In the genomic region with DNA sequence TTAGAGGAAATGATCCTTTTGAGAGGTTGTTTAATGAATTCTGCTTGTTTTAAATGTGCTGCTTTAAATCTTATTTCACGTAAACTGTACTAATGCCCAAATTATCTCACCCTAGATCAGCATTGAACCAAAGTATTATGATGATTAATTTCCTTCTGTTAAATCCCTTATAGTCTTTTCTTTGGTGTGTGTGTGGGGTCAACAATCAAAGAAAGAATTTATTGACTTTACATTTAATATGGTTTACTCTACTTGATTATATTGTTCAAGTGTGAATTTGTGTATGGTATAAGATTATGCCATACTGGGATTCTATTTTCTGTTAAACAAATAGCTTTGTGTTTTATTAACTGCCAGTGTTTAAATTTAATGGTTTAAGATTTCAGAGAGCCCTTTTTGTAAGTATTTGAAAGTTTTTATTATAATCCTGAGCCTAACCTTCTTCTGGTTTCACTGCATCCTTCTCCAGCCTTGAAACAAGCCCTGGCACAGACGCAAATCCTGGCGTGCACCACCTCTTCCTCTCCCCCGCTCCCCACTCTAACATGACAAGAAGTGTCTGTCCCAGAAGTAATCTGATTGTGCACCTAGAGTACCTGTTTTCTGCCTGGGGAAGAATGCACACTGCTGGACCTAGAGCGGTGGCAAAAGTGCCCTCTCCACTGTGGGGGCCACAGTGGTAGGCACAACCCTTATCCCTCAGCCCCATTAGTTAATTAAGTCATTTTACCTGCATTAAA, we compare ENCODE assay signal across 2 cellular contexts.
TF ChIP-seq lines count a peak whose summit lies in the region.

No MANE protein-coding gene starts in this region.

TF ChIP-seq in GM23338, 12 proteins besides CTCF, POLR2A, EP300 and RAD21:
- TF ChIP-seq, protein P1, sequence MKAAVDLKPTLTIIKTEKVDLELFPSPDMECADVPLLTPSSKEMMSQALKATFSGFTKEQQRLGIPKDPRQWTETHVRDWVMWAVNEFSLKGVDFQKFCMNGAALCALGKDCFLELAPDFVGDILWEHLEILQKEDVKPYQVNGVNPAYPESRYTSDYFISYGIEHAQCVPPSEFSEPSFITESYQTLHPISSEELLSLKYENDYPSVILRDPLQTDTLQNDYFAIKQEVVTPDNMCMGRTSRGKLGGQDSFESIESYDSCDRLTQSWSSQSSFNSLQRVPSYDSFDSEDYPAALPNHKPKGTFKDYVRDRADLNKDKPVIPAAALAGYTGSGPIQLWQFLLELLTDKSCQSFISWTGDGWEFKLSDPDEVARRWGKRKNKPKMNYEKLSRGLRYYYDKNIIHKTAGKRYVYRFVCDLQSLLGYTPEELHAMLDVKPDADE (IDR thresholded peaks at IDR 0.05) = no peak

TF ChIP-seq in WTC11, 78 proteins besides CTCF, POLR2A, EP300 and RAD21 (continued from another document):
- TF ChIP-seq, protein P2, sequence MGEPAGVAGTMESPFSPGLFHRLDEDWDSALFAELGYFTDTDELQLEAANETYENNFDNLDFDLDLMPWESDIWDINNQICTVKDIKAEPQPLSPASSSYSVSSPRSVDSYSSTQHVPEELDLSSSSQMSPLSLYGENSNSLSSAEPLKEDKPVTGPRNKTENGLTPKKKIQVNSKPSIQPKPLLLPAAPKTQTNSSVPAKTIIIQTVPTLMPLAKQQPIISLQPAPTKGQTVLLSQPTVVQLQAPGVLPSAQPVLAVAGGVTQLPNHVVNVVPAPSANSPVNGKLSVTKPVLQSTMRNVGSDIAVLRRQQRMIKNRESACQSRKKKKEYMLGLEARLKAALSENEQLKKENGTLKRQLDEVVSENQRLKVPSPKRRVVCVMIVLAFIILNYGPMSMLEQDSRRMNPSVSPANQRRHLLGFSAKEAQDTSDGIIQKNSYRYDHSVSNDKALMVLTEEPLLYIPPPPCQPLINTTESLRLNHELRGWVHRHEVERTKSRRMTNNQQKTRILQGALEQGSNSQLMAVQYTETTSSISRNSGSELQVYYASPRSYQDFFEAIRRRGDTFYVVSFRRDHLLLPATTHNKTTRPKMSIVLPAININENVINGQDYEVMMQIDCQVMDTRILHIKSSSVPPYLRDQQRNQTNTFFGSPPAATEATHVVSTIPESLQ (CRISPR knock-in tag; IDR thresholded peaks at IDR 0.05) = no peak
- TF ChIP-seq, protein P3, sequence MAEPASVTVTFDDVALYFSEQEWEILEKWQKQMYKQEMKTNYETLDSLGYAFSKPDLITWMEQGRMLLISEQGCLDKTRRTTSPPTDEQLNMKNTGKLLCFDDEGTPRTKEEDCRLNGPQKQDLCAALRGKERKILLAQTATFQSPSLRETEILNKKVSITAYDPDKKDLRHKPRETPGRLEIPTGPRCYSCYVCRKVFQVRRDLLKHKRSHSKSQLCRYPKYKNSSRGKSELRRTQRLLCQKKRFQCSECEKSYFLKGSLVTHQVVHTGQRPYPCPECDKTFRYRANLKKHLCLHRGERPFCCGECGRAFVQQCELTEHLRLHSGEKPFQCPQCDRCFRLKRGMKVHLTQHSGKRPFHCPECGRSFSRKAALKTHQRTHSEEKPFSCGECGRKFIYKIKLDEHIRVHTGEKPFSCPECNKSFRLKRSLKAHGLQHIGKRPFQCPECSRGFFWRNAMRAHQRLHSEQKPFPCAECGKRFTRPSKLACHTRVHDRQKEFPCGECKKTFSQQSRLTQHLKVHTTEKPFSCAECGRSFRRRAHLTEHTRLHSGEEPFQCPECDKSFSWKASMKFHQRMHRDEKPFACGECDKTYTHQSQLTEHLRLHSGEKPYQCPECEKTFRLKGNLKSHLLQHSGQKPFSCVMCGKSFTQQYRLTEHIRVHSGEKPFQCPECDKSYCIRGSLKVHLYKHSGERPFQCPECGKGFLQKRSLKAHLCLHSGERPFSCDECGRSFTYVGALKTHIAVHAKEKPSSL (CRISPR knock-in tag; conservative IDR thresholded peaks at IDR 0.05) = no peak
- no peak for TF ChIP-seq CREM (CRISPR knock-in tag; IDR thresholded peaks at IDR 0.05)
- no peak for TF ChIP-seq NFE2L1 (CRISPR knock-in tag; IDR thresholded peaks at IDR 0.05)
- TF ChIP-seq FOXK1 (CRISPR knock-in tag; IDR thresholded peaks at IDR 0.05) = no peak
- no peak for TF ChIP-seq ESRRA (CRISPR knock-in tag; IDR thresholded peaks at IDR 0.05; ENCODE audit: borderline replicate concordance)
- TF ChIP-seq, protein P4, sequence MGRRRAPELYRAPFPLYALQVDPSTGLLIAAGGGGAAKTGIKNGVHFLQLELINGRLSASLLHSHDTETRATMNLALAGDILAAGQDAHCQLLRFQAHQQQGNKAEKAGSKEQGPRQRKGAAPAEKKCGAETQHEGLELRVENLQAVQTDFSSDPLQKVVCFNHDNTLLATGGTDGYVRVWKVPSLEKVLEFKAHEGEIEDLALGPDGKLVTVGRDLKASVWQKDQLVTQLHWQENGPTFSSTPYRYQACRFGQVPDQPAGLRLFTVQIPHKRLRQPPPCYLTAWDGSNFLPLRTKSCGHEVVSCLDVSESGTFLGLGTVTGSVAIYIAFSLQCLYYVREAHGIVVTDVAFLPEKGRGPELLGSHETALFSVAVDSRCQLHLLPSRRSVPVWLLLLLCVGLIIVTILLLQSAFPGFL (CRISPR knock-in tag; IDR thresholded peaks at IDR 0.05; ENCODE audit: borderline replicate concordance) = no peak
- TF ChIP-seq, protein P5, sequence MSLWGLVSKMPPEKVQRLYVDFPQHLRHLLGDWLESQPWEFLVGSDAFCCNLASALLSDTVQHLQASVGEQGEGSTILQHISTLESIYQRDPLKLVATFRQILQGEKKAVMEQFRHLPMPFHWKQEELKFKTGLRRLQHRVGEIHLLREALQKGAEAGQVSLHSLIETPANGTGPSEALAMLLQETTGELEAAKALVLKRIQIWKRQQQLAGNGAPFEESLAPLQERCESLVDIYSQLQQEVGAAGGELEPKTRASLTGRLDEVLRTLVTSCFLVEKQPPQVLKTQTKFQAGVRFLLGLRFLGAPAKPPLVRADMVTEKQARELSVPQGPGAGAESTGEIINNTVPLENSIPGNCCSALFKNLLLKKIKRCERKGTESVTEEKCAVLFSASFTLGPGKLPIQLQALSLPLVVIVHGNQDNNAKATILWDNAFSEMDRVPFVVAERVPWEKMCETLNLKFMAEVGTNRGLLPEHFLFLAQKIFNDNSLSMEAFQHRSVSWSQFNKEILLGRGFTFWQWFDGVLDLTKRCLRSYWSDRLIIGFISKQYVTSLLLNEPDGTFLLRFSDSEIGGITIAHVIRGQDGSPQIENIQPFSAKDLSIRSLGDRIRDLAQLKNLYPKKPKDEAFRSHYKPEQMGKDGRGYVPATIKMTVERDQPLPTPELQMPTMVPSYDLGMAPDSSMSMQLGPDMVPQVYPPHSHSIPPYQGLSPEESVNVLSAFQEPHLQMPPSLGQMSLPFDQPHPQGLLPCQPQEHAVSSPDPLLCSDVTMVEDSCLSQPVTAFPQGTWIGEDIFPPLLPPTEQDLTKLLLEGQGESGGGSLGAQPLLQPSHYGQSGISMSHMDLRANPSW (CRISPR knock-in tag; conservative IDR thresholded peaks at IDR 0.05; ENCODE audit: low read depth) = no peak
- no peak for TF ChIP-seq NR2C2 (CRISPR knock-in tag; IDR thresholded peaks at IDR 0.05)
- TF ChIP-seq TCF7 (CRISPR knock-in tag; IDR thresholded peaks at IDR 0.05; ENCODE audit: low read depth) = no peak
- TF ChIP-seq SMAD4 (CRISPR knock-in tag; IDR thresholded peaks at IDR 0.05) = no peak
- no peak for TF ChIP-seq ZNF671 (CRISPR knock-in tag; IDR thresholded peaks at IDR 0.05)
- no peak for TF ChIP-seq CREB1 (CRISPR knock-in tag; IDR thresholded peaks at IDR 0.05)
- TF ChIP-seq, protein P6, sequence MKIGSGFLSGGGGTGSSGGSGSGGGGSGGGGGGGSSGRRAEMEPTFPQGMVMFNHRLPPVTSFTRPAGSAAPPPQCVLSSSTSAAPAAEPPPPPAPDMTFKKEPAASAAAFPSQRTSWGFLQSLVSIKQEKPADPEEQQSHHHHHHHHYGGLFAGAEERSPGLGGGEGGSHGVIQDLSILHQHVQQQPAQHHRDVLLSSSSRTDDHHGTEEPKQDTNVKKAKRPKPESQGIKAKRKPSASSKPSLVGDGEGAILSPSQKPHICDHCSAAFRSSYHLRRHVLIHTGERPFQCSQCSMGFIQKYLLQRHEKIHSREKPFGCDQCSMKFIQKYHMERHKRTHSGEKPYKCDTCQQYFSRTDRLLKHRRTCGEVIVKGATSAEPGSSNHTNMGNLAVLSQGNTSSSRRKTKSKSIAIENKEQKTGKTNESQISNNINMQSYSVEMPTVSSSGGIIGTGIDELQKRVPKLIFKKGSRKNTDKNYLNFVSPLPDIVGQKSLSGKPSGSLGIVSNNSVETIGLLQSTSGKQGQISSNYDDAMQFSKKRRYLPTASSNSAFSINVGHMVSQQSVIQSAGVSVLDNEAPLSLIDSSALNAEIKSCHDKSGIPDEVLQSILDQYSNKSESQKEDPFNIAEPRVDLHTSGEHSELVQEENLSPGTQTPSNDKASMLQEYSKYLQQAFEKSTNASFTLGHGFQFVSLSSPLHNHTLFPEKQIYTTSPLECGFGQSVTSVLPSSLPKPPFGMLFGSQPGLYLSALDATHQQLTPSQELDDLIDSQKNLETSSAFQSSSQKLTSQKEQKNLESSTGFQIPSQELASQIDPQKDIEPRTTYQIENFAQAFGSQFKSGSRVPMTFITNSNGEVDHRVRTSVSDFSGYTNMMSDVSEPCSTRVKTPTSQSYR (CRISPR knock-in tag; IDR thresholded peaks at IDR 0.05) = no peak
- no peak for TF ChIP-seq RORB (CRISPR knock-in tag; IDR thresholded peaks at IDR 0.05)
- TF ChIP-seq, protein P7, sequence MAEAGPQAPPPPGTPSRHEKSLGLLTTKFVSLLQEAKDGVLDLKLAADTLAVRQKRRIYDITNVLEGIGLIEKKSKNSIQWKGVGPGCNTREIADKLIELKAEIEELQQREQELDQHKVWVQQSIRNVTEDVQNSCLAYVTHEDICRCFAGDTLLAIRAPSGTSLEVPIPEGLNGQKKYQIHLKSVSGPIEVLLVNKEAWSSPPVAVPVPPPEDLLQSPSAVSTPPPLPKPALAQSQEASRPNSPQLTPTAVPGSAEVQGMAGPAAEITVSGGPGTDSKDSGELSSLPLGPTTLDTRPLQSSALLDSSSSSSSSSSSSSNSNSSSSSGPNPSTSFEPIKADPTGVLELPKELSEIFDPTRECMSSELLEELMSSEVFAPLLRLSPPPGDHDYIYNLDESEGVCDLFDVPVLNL (CRISPR knock-in tag; IDR thresholded peaks at IDR 0.05; ENCODE audit: borderline replicate concordance, low read depth) = no peak
- TF ChIP-seq, protein P8, sequence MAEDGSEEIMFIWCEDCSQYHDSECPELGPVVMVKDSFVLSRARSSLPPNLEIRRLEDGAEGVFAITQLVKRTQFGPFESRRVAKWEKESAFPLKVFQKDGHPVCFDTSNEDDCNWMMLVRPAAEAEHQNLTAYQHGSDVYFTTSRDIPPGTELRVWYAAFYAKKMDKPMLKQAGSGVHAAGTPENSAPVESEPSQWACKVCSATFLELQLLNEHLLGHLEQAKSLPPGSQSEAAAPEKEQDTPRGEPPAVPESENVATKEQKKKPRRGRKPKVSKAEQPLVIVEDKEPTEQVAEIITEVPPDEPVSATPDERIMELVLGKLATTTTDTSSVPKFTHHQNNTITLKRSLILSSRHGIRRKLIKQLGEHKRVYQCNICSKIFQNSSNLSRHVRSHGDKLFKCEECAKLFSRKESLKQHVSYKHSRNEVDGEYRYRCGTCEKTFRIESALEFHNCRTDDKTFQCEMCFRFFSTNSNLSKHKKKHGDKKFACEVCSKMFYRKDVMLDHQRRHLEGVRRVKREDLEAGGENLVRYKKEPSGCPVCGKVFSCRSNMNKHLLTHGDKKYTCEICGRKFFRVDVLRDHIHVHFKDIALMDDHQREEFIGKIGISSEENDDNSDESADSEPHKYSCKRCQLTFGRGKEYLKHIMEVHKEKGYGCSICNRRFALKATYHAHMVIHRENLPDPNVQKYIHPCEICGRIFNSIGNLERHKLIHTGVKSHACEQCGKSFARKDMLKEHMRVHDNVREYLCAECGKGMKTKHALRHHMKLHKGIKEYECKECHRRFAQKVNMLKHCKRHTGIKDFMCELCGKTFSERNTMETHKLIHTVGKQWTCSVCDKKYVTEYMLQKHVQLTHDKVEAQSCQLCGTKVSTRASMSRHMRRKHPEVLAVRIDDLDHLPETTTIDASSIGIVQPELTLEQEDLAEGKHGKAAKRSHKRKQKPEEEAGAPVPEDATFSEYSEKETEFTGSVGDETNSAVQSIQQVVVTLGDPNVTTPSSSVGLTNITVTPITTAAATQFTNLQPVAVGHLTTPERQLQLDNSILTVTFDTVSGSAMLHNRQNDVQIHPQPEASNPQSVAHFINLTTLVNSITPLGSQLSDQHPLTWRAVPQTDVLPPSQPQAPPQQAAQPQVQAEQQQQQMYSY (CRISPR knock-in tag; IDR thresholded peaks at IDR 0.05) = no peak
- TF ChIP-seq ZNF317 (CRISPR knock-in tag; IDR thresholded peaks at IDR 0.05; ENCODE audit: borderline replicate concordance, low read depth) = no peak
